In the genomic region with DNA sequence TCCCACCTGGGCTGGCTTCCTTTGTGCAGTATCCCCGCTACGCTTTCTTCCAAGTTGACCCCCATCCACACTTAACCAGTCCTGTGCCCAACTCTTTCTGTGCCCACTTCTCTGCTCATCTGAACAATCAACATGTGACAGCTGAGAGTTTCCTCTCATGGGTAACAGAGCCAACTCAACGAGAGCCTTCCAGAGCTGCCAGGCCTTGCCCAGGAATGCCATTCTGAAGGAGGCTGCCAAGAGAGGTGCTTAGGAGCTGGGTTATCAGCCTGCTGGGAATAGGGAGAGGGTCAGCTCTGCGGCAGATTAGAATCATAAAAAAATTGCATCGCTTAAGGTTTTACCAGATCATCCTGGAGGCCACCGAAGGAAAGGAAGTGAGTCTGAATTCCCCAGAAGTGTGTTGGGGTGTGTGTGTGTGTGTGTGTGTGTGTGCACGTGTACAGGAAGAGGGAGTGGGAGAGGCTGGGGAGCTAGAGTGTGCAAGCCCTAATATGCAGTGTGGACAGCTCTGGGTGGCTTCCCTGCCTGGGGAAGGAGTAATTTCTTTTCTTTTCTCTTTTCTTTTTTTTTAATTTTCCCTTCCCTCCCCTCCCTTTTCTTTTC, we compare ENCODE assay signal across 12 cellular contexts.
DNase-seq lines count a peak whose midpoint lies in the region; ATAC-seq and TF ChIP-seq lines count a peak whose summit lies in the region.
"Had no signal": no experiment of that assay in that cellular context is flagged by ENCODE, and none has a peak within 500 bp of the region (broad histone marks: within the 10 kb centered on the region; RNA-seq: fewer than 3 reads in every experiment).

No MANE protein-coding gene starts in this region.

- H3K27me3 ChIP-seq in mesenchymal stem cell (ENCODE audit: control insufficient read depth in 1 of 2, insufficient read depth in 1 of 2, low read length in 2 of 2) (no peaks in the 10 kb centered on the region), thyroid gland (no peaks in the 10 kb centered on the region)

- peak overlapping the region; percentile 96 for H2BK15ac ChIP-seq in mesenchymal stem cell (ENCODE audit: low read depth, poor library complexity, severe bottlenecking)

- peak overlapping the region; percentile 78 for H4K8ac ChIP-seq in mesenchymal stem cell (ENCODE audit: low read length)

- no peak for ATAC-seq in HG03521 (IDR thresholded peaks at IDR 0.05; ENCODE audit: unreplicated experiment)

- no peak for TF ChIP-seq CTCF in thyroid gland (IDR thresholded peaks at IDR 0.05)

- H3K9me3 Mint-ChIP-seq in activated CD4-positive, alpha-beta T cell treated with anti-CD3 and anti-CD28 coated beads, Interleukin-2, amount 10 ng/mL, durations not matched to agents 24 days and 14 days = no peaks in the 10 kb centered on the region

- no peak overlapping the region for H3K9ac ChIP-seq in mesenchymal stem cell (ENCODE audit: low read length)

- peak overlapping the region; percentile 48 for H3K27ac Mint-ChIP-seq in activated CD4-positive, alpha-beta T cell treated with anti-CD3 and anti-CD28 coated beads, Interleukin-2, amount 10 ng/mL, durations not matched to agents 24 days and 14 days

- peak overlapping the region; percentile 96 for H4K91ac ChIP-seq in mesenchymal stem cell (ENCODE audit: low read length)

- H3K9me3 ChIP-seq in mesenchymal stem cell (ENCODE audit: control insufficient read depth, low read length) (no peaks in the 10 kb centered on the region), thyroid gland (no peaks in the 10 kb centered on the region)

- no peak overlapping the region for H2AK5ac ChIP-seq in mesenchymal stem cell (ENCODE audit: low read length, severe bottlenecking)

- peak overlapping the region in 1 of 2 experiments; percentile 79 for H3K4ac ChIP-seq in mesenchymal stem cell (ENCODE audit: low read depth in 1 of 2, low read length in 2 of 2)

- no peak overlapping the region for H3K4me2 ChIP-seq in mesenchymal stem cell (ENCODE audit: low read length, poor library complexity, severe bottlenecking)

- H3K27ac ChIP-seq in mesenchymal stem cell (ENCODE audit: low read length, poor library complexity, severe bottlenecking) (peak overlapping the region; percentile 7), thyroid gland (peak overlapping the region; percentile 91 to 96 (median 94))
- H3K27ac ChIP-seq: HL-60 had no signal

- intact Hi-C loops in activated CD4-positive, alpha-beta T cell treated with anti-CD3 and anti-CD28 coated beads, Interleukin-2, amount 10 ng/mL, durations not matched to agents 24 days and 14 days (cut with micrococcal nuclease) = no loop called here
- intact Hi-C loops in thyroid gland (cut with DNase I) = no loop called here

- H3K4me1 Mint-ChIP-seq in activated CD4-positive, alpha-beta T cell treated with anti-CD3 and anti-CD28 coated beads, Interleukin-2, amount 10 ng/mL, durations not matched to agents 24 days and 14 days = peaks cover 20% of the 10 kb centered on the region

- WGBS in mesenchymal stem cell = 57% methylated on average over 7 of the region's 7 CpGs
- WGBS in thyroid gland, 2 donors = 20 to 22% methylated on average over 7 of the region's 7 CpGs

- peak in 1 of 2 donors; percentile 41 for TF ChIP-seq POLR2A in thyroid gland (IDR thresholded peaks at IDR 0.05)

- H3K23ac ChIP-seq in mesenchymal stem cell (ENCODE audit: low read length in 2 of 2) = no peak overlapping the region

- H3K36me3 ChIP-seq in mesenchymal stem cell (ENCODE audit: control insufficient read depth in 1 of 2, insufficient read depth in 2 of 2, low read depth in 1 of 2, low read length in 2 of 2) (peaks cover 5 to 82% of the 10 kb centered on the region in 2 experiments), thyroid gland (no peaks in the 10 kb centered on the region)

- H2AFZ ChIP-seq in mesenchymal stem cell (ENCODE audit: low read depth, low read length) = no peak overlapping the region

- H2BK5ac ChIP-seq in mesenchymal stem cell (ENCODE audit: low read depth, low read length, poor library complexity, severe bottlenecking) = no peak overlapping the region

- no peak overlapping the region for H3K4me3 ChIP-seq in mesenchymal stem cell (ENCODE audit: insufficient read depth in 1 of 2, low read depth in 1 of 2, low read length in 2 of 2)
- H3K4me3 ChIP-seq in thyroid gland (replicated peaks in 1 of 3) = no peak overlapping the region

- H3K4me1 ChIP-seq in mesenchymal stem cell (ENCODE audit: control insufficient read depth, insufficient read depth, low read depth, low read length) (peaks cover 34% of the 10 kb centered on the region), thyroid gland (peaks cover 31 to 44% of the 10 kb centered on the region in 2 donors)

- peaks cover 2% of the 10 kb centered on the region for H3K27me3 Mint-ChIP-seq in activated CD4-positive, alpha-beta T cell treated with anti-CD3 and anti-CD28 coated beads, Interleukin-2, amount 10 ng/mL, durations not matched to agents 24 days and 14 days

- peak overlapping the region; percentile 91 to 98 for H2BK12ac ChIP-seq in mesenchymal stem cell (ENCODE audit: low read length in 2 of 2)

- no peaks in the 10 kb centered on the region for H3K36me3 Mint-ChIP-seq in activated CD4-positive, alpha-beta T cell treated with anti-CD3 and anti-CD28 coated beads, Interleukin-2, amount 10 ng/mL, durations not matched to agents 24 days and 14 days (ENCODE audit: low read depth)

- H3K14ac ChIP-seq in mesenchymal stem cell (ENCODE audit: low read length in 2 of 2) = no peak overlapping the region

- peak overlapping the region; percentile 90 to 91 for H3K18ac ChIP-seq in mesenchymal stem cell (ENCODE audit: low read depth in 1 of 2, low read length in 2 of 2)

- H3K79me1 ChIP-seq in mesenchymal stem cell (replicated peaks; ENCODE audit: low read length, poor library complexity, severe bottlenecking) = peaks cover 18% of the 10 kb centered on the region

- peak; percentile 66 for DNase-seq in activated CD4-positive, alpha-beta T cell treated with anti-CD3 and anti-CD28 coated beads, Interleukin-2, amount 10 ng/mL, durations not matched to agents 24 days and 14 days
- no peak for DNase-seq in activated CD4-positive, alpha-beta T cell treated with anti-CD3 and anti-CD28 coated beads, Interleukin-2, amount 50 U/mL, for 4 hours
- DNase-seq in amniotic epithelial cell (ENCODE audit: low read depth) (peak; percentile 36), mesenchymal stem cell (no peak), thyroid gland (peak; percentile 87 to 89), AG08395 (ENCODE audit: low spot score) (no peak), AG20443 (ENCODE audit: low spot score) (no peak)
- DNase-seq: ACHN, EL, NCI-H1105 treated with DMSO at 0.1 percent for 48 hours had no signal

- H3K4me3 Mint-ChIP-seq in activated CD4-positive, alpha-beta T cell treated with anti-CD3 and anti-CD28 coated beads, Interleukin-2, amount 10 ng/mL, durations not matched to agents 24 days and 14 days = peak overlapping the region; percentile 69

- peak overlapping the region; percentile 91 for H2BK120ac ChIP-seq in mesenchymal stem cell (ENCODE audit: low read depth, low read length)

Comparison
In these comparisons a context has a peak if more than half of its experiments do, and no peak if none do; other contexts are left out.
1. DNase-seq: peak in activated CD4-positive, alpha-beta T cell treated with anti-CD3 and anti-CD28 coated beads, Interleukin-2, amount 10 ng/mL, durations not matched to agents 24 days and 14 days (single experiment), amniotic epithelial cell (single experiment) and thyroid gland (2 of 2); none in activated CD4-positive, alpha-beta T cell treated with anti-CD3 and anti-CD28 coated beads, Interleukin-2, amount 50 U/mL, for 4 hours (0 of 2), mesenchymal stem cell (single experiment), AG08395 (single experiment) and AG20443 (single experiment).